ENCODE assay signal across 20 cellular contexts in genomic region chr16:59635674-59636073, GRCh38.
DNase-seq lines count a peak whose midpoint lies in the region; TF ChIP-seq lines count a peak whose summit lies in the region.
"Had no signal": no experiment of that assay in that cellular context is flagged by ENCODE, and none has a peak within 500 bp of the region (broad histone marks: within the 10 kb centered on the region; RNA-seq: fewer than 3 reads in every experiment).

No MANE protein-coding gene starts in this region.

- H3K27me3 ChIP-seq in ACC112 (ENCODE audit: insufficient read depth, low read length) (no peaks in the 10 kb centered on the region), brain microvascular endothelial cell (replicated peaks) (no peaks in the 10 kb centered on the region)
- H3K27me3 ChIP-seq: uterus had no signal

- no peak for TF ChIP-seq CTCF in brain microvascular endothelial cell (IDR thresholded peaks at IDR 0.05; ENCODE audit: low read depth, low read length, missing control alignments)

- no peaks in the 10 kb centered on the region for H3K79me2 ChIP-seq in ACC112 (ENCODE audit: control insufficient read depth, insufficient read depth, low read length, unreplicated experiment)

- peaks cover 48% of the 10 kb centered on the region for H3K4me1 ChIP-seq in ACC112 (ENCODE audit: control insufficient read depth, insufficient read depth, low read length, unreplicated experiment)
- H3K4me1 ChIP-seq: uterus had no signal

- in situ Hi-C loops in brain microvascular endothelial cell (cut with HindIII; ENCODE audit: low pct_ligation_motif_present, low sequenced_read_pairs) = no loop called here

- H3K4me3 ChIP-seq in ACC112 (ENCODE audit: low read depth, low read length) = 0 out of 2 replicates have a peak overlapping the region, but pooled peaks have one; percentile 21
- H3K4me3 ChIP-seq in brain microvascular endothelial cell (ENCODE audit: low read depth, low read length) = no peak overlapping the region
- H3K4me3 ChIP-seq: uterus had no signal

- H3K27ac ChIP-seq in ACC112 (ENCODE audit: low read depth, low read length) (peak overlapping the region; percentile 82), brain microvascular endothelial cell (peak overlapping the region; percentile 72)
- H3K27ac ChIP-seq: C4-2B, uterus, VCaP had no signal

- peak overlapping the region; percentile 16 for H2AFZ ChIP-seq in ACC112 (ENCODE audit: low read length, unreplicated experiment)

- H3K36me3 ChIP-seq in ACC112 (ENCODE audit: insufficient read depth, low read length) = no peaks in the 10 kb centered on the region
- H3K36me3 ChIP-seq in brain microvascular endothelial cell (replicated peaks) = no peaks in the 10 kb centered on the region
- H3K36me3 ChIP-seq: uterus had no signal

- DNase-seq in HT1080 (ENCODE audit: low read depth) (peak; percentile 11), brain microvascular endothelial cell (peak; percentile 68), iris pigment epithelial cell (ENCODE audit: low read depth) (peak; percentile 37), NCI-H187 treated with DMSO at 0.1 percent for 48 hours (lab: John Stamatoyannopoulos, UW) (no peak), SHP77 (lab: John Stamatoyannopoulos, UW) (no peak), NCI-H526 (lab: John Stamatoyannopoulos, UW) (no peak)
- no peak for DNase-seq in effector CD4-positive, alpha-beta T cell
- DNase-seq: activated CD4-positive, alpha-beta T cell treated with anti-CD3 and anti-CD28 coated beads, Interleukin-2, amount 50 U/mL, for 48 hours; activated T-cell treated with anti-CD3 and anti-CD28 coated beads for 4 hours; amygdala; effector memory CD8-positive, alpha-beta T cell; hypothalamus; NCI-H1930; NCI-H510A treated with DMSO at 0.1 percent for 48 hours; nephron progenitor cell; SHP77 treated with DMSO at 0.1 percent for 48 hours; uterus had no signal

Comparison
In these comparisons a context has a peak if more than half of its experiments do, and no peak if none do; other contexts are left out.
1. DNase-seq: peak in HT1080 (single experiment), brain microvascular endothelial cell (single experiment) and iris pigment epithelial cell (single experiment); none in NCI-H187 treated with DMSO at 0.1 percent for 48 hours (single experiment), SHP77 (0 of 2), NCI-H526 (0 of 2) and effector CD4-positive, alpha-beta T cell (single experiment).